In the genomic region with DNA sequence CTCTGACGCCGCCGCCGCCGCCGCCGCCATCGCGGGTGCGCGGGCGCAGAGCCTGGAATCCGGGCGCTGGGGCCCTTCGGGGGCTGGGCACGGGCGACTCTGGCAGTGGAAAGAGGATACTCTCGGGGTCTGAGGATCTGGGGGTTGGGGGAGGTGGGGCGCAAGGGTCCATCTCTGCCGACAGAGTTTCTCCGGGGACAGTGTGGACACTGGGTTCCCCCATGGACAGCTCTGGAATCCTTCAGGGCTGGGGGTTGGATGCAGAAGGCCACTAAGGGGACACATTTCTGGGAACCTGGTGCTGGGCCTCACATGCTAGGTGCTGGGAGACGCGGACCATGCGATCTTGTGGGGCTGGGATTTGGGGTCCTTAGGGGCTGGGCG, we compare ENCODE assay signal across 7 cellular contexts. TPM values are rescaled to one million over a fixed set of nuclear protein-coding genes. Genes with fewer than 3 reads are reported as not detected.
DNase-seq lines count a peak whose midpoint lies in the region; ATAC-seq and TF ChIP-seq lines count a peak whose summit lies in the region.

No MANE protein-coding gene starts in this region.

- 3 to 11% (median 5%) methylated on average over 15 to 25 of the region's 25 CpGs for WGBS in psoas muscle, 3 donors

- H3K4me2 ChIP-seq in OCI-LY1 (ENCODE audit: low read length), result peak overlapping the region; percentile 49; the same call in 1 of the 2 replicates

- no peaks in the 10 kb centered on the region for H3K79me2 ChIP-seq in OCI-LY1 (ENCODE audit: insufficient read depth, low read length)

- H3K9me3 ChIP-seq in OCI-LY1 (ENCODE audit: low read length) (no peaks in the 10 kb centered on the region), psoas muscle (no peaks in the 10 kb centered on the region)

- no peak for TF ChIP-seq CTCF in OCI-LY1 (IDR thresholded peaks at IDR 0.05; ENCODE audit: low read length)
- TF ChIP-seq CTCF in epithelial cell of esophagus (IDR thresholded peaks at IDR 0.05; ENCODE audit: insufficient read depth, low read depth, low read length, missing control alignments), result no peak
- no peak for TF ChIP-seq CTCF in psoas muscle (IDR thresholded peaks at IDR 0.05)

- no peak overlapping the region for H2AFZ ChIP-seq in OCI-LY1 (ENCODE audit: low read length)

- intact Hi-C loops in psoas muscle (cut with DNase I), result no loop called here

- peak; percentile 20 for DNase-seq in ELR (ENCODE audit: low read depth)
- DNase-seq in epithelial cell of esophagus (ENCODE audit: low read depth), result no peak
- DNase-seq in psoas muscle, result no peak
- no peak for DNase-seq in dedifferentiated amniotic fluid mesenchymal stem cell (ENCODE audit: extremely low spot score)
- no peak for DNase-seq in DMS153 treated with DMSO at 0.1 percent for 48 hours (lab: John Stamatoyannopoulos, UW; ENCODE audit: unreplicated experiment)

- H4K20me1 ChIP-seq in OCI-LY1 (ENCODE audit: insufficient read depth, low read length), result no peaks in the 10 kb centered on the region

- no peak overlapping the region for H3K27ac ChIP-seq in OCI-LY1 (ENCODE audit: low read depth, low read length, poor library complexity, severe bottlenecking)
- peak overlapping the region; percentile 75 for H3K27ac ChIP-seq in psoas muscle

- H3F3A ChIP-seq in OCI-LY1 (ENCODE audit: insufficient read depth, low read length), result no peaks in the 10 kb centered on the region

- ATAC-seq in psoas muscle, result no peak
- ATAC-seq in HG03432 (IDR thresholded peaks at IDR 0.05; ENCODE audit: unreplicated experiment), result no peak

- peaks cover 47% of the 10 kb centered on the region for H3K4me1 ChIP-seq in OCI-LY1 (ENCODE audit: insufficient read depth, low read length, severe bottlenecking)
- peaks cover 24% of the 10 kb centered on the region for H3K4me1 ChIP-seq in psoas muscle

- H3K9ac ChIP-seq in OCI-LY1 (ENCODE audit: low read length), result no peak overlapping the region; the same call in 1 of the 2 replicates

- peaks cover 4% of the 10 kb centered on the region; the same call in 1 of the 2 replicates for H3K27me3 ChIP-seq in OCI-LY1 (ENCODE audit: insufficient read depth, low read length)
- peaks cover 0 to 14% (median 5%) of the 10 kb centered on the region in 3 donors for H3K27me3 ChIP-seq in psoas muscle (ENCODE audit: insufficient read depth in 3 of 3, low read length in 2 of 3)

- H3K4me3 ChIP-seq in OCI-LY1 (ENCODE audit: low read depth, low read length, poor library complexity, severe bottlenecking), result peak overlapping the region; percentile 35
- H3K4me3 ChIP-seq in epithelial cell of esophagus (ENCODE audit: low read length), result peak overlapping the region; percentile 52
- peak overlapping the region; percentile 82 for H3K4me3 ChIP-seq in psoas muscle

- H3K36me3 ChIP-seq in OCI-LY1 (ENCODE audit: insufficient read depth, low read length) (peaks cover 15% of the 10 kb centered on the region), psoas muscle (ENCODE audit: insufficient read depth in 1 of 2, low read depth in 1 of 2) (peaks cover 0 to 14% of the 10 kb centered on the region in 2 donors)

- no peaks in the 10 kb centered on the region for H3K9me2 ChIP-seq in OCI-LY1 (ENCODE audit: low read depth, low read length)

RNA-seq across cellular contexts. Expression of gene TGFBR3L, which starts 2.3 kb away (rescaled TPM):
- 10 to 100 TPM in 1 of 4 donors, 1 to 10 TPM in 3; 4.5 to 13.0 (median 7.5) TPM for total RNA-seq in psoas muscle
- 1 to 10 TPM; 1.2 to 1.5 (median 1.3) TPM for polyA plus RNA-seq in psoas muscle

RNA-seq across cellular contexts. Expression of gene SNAPC2, which starts 3.2 kb away (rescaled TPM):
- 1 to 10 TPM; 4.6 to 8.7 (median 6.7) TPM for total RNA-seq in psoas muscle
- polyA plus RNA-seq in psoas muscle, result 10 to 100 TPM in 2 of 3 donors, 1 to 10 TPM in 1; 8.4 to 16.0 (median 10.2) TPM

RNA-seq across cellular contexts. Expression of gene CTXN1, which starts 9.0 kb away (rescaled TPM):
- under 1 TPM in 1 of 4 donors, not detected in 3; 0.30 TPM for total RNA-seq in psoas muscle
- under 1 TPM in 2 of 3 donors, not detected in 1; 0.04 to 0.25 TPM for polyA plus RNA-seq in psoas muscle

RNA-seq across cellular contexts. Expression of gene MAP2K7, which starts 13.2 kb away (rescaled TPM):
- 10 to 100 TPM; 42.7 to 72.5 (median 55.5) TPM for total RNA-seq in psoas muscle
- polyA plus RNA-seq in psoas muscle, result 10 to 100 TPM; 35.4 to 43.9 (median 40.0) TPM

RNA-seq across cellular contexts. Expression of gene TIMM44, which starts 26.6 kb away (rescaled TPM):
- 10 to 100 TPM; 67.0 to 95.8 (median 80.0) TPM for total RNA-seq in psoas muscle
- polyA plus RNA-seq in psoas muscle, result 100 to 1,000 TPM in 2 of 3 donors, 10 to 100 TPM in 1; 95.1 to 173 (median 119) TPM
